ENCODE assay signal across 11 cellular contexts in genomic region chr4:142416711-142417275, GRCh38.
A peak's percentile ranks its signal among the peaks of the same experiment; 100 is the strongest.
DNase-seq lines count a peak whose midpoint lies in the region; ATAC-seq and TF ChIP-seq lines count a peak whose summit lies in the region.
"Had no signal": no experiment of that assay in that cellular context is flagged by ENCODE, and none has a peak within 500 bp of the region (broad histone marks: within the 10 kb centered on the region; RNA-seq: fewer than 3 reads in every experiment).

No MANE protein-coding gene starts in this region.

- peak overlapping the region; percentile 63 for H3K27ac ChIP-seq in A673 (ENCODE audit: low read depth, low read length, poor library complexity, severe bottlenecking)
- H3K27ac ChIP-seq: BLaER1 treated with 17β-estradiol and CSF1 and Interleukin-3, amounts not matched to agents 10 nM and 100 nM had no signal

- H3K4me3 ChIP-seq in A673 (ENCODE audit: low read depth, low read length, poor library complexity, severe bottlenecking), result no peak overlapping the region
- H3K4me3 ChIP-seq: BLaER1 treated with 17β-estradiol and CSF1 and Interleukin-3, amounts not matched to agents 10 nM and 100 nM had no signal

- H3K36me3 ChIP-seq in A673 (ENCODE audit: insufficient read depth, low read length, poor library complexity, severe bottlenecking), result no peaks in the 10 kb centered on the region
- H3K36me3 ChIP-seq: BLaER1 treated with 17β-estradiol and CSF1 and Interleukin-3, amounts not matched to agents 10 nM and 100 nM had no signal

- H3K27me3 Mint-ChIP-seq in activated T-helper 2 cell treated with anti-CD3 and anti-CD28 coated beads, Interferon-gamma antibody, Interleukin-2, Interleukin-4, amounts not matched to agents 10 μg/mL and 5 μg/mL and 100 μg/mL, durations not matched to agents 14 hours and 24 hours and 36 hours (ENCODE audit: low read depth), result no peaks in the 10 kb centered on the region
- peaks cover 4% of the 10 kb centered on the region for H3K27me3 Mint-ChIP-seq in glutamatergic neuron (ENCODE audit: unreplicated experiment)

- H3K4me1 ChIP-seq in A673 (ENCODE audit: insufficient read depth, low read length, poor library complexity, severe bottlenecking), result peaks cover 61% of the 10 kb centered on the region

- peak; percentile 55 for DNase-seq in A673 (ENCODE audit: low spot score)
- peak; percentile 25 for DNase-seq in HCEC 1CT
- DNase-seq in activated T-helper 2 cell treated with anti-CD3 and anti-CD28 coated beads, Interferon-gamma antibody, Interleukin-2, Interleukin-4, amounts not matched to agents 10 μg/mL and 5 μg/mL and 100 μg/mL, durations not matched to agents 14 hours and 24 hours and 36 hours (ENCODE audit: low spot score), result no peak
- no peak for DNase-seq in glutamatergic neuron
- DNase-seq in NCI-H146 (lab: John Stamatoyannopoulos, UW), result no peak
- no peak for DNase-seq in stimulated activated naive CD4-positive, alpha-beta T cell treated with Interleukin-2 at 50 U/mL for 16 hours (lab: John Stamatoyannopoulos, UW)
- DNase-seq in AG20443 (ENCODE audit: low spot score), result no peak
- DNase-seq: NCI-H1930 had no signal

- no peaks in the 10 kb centered on the region for H3K9me3 ChIP-seq in A673 (ENCODE audit: low read depth, low read length, poor library complexity, severe bottlenecking)

- peak overlapping the region; percentile 98 for H3K27ac Mint-ChIP-seq in activated T-helper 2 cell treated with anti-CD3 and anti-CD28 coated beads, Interferon-gamma antibody, Interleukin-2, Interleukin-4, amounts not matched to agents 10 μg/mL and 5 μg/mL and 100 μg/mL, durations not matched to agents 14 hours and 24 hours and 36 hours
- peak overlapping the region; percentile 65 for H3K27ac Mint-ChIP-seq in glutamatergic neuron (ENCODE audit: unreplicated experiment)

- H3K9me3 Mint-ChIP-seq in activated T-helper 2 cell treated with anti-CD3 and anti-CD28 coated beads, Interferon-gamma antibody, Interleukin-2, Interleukin-4, amounts not matched to agents 10 μg/mL and 5 μg/mL and 100 μg/mL, durations not matched to agents 14 hours and 24 hours and 36 hours, result peaks cover 7% of the 10 kb centered on the region
- H3K9me3 Mint-ChIP-seq in glutamatergic neuron (ENCODE audit: unreplicated experiment), result peaks cover 9% of the 10 kb centered on the region

- H3K4me1 Mint-ChIP-seq in activated T-helper 2 cell treated with anti-CD3 and anti-CD28 coated beads, Interferon-gamma antibody, Interleukin-2, Interleukin-4, amounts not matched to agents 10 μg/mL and 5 μg/mL and 100 μg/mL, durations not matched to agents 14 hours and 24 hours and 36 hours (ENCODE audit: low read depth), result peaks cover 49% of the 10 kb centered on the region
- H3K4me1 Mint-ChIP-seq in glutamatergic neuron (ENCODE audit: low read depth, unreplicated experiment), result peaks cover 68% of the 10 kb centered on the region

- H3K4me3 Mint-ChIP-seq in activated T-helper 2 cell treated with anti-CD3 and anti-CD28 coated beads, Interferon-gamma antibody, Interleukin-2, Interleukin-4, amounts not matched to agents 10 μg/mL and 5 μg/mL and 100 μg/mL, durations not matched to agents 14 hours and 24 hours and 36 hours (ENCODE audit: low read depth), result peak overlapping the region; percentile 76
- H3K4me3 Mint-ChIP-seq in glutamatergic neuron (ENCODE audit: unreplicated experiment), result no peak overlapping the region

- TF ChIP-seq CTCF in A673 (conservative IDR thresholded peaks at IDR 0.05; ENCODE audit: low read depth, low read length) (no peak), glutamatergic neuron (IDR thresholded peaks at IDR 0.05; ENCODE audit: partially characterized antibody, unreplicated experiment) (no peak)

- H3K36me3 Mint-ChIP-seq in activated T-helper 2 cell treated with anti-CD3 and anti-CD28 coated beads, Interferon-gamma antibody, Interleukin-2, Interleukin-4, amounts not matched to agents 10 μg/mL and 5 μg/mL and 100 μg/mL, durations not matched to agents 14 hours and 24 hours and 36 hours (ENCODE audit: low read depth), result peaks cover 17% of the 10 kb centered on the region
- no peaks in the 10 kb centered on the region for H3K36me3 Mint-ChIP-seq in glutamatergic neuron (ENCODE audit: unreplicated experiment)

- CTCF ChIA-PET in A673 (lab: Charles Lee), result interaction anchor here (0.5 kb wide), 1 partner anchor 8 kb away, joined by 3 read pairs; no protein-coding TSS in a partner anchor

- intact Hi-C loops in A673 (cut with micrococcal nuclease; ENCODE audit: unreplicated experiment), result no loop called here
- intact Hi-C loops in activated T-helper 2 cell treated with anti-CD3 and anti-CD28 coated beads, Interferon-gamma antibody, Interleukin-2, Interleukin-4, amounts not matched to agents 10 μg/mL and 5 μg/mL and 100 μg/mL, durations not matched to agents 14 hours and 24 hours and 36 hours (cut with micrococcal nuclease), result loop anchor here (1.0 to 5.0 kb wide), 6 partner anchors 9 to 151 kb away; no protein-coding TSS in a partner anchor

- POLR2A ChIA-PET in A673 (lab: Charles Lee; ENCODE audit: low non-redundant PET), result no interaction called here

- no TSS peak for BruUV-seq in A673 (replicated peaks; lab: Mats Ljungman, UMichigan)

- no peak for ATAC-seq in HG02759 (IDR thresholded peaks at IDR 0.05; ENCODE audit: unreplicated experiment)
- ATAC-seq: Right ventricle myocardium inferior had no signal

- H3K27me3 ChIP-seq in A673 (replicated peaks; ENCODE audit: insufficient read depth, low read depth, low read length, poor library complexity), result no peaks in the 10 kb centered on the region
- H3K27me3 ChIP-seq: BLaER1 treated with 17β-estradiol and CSF1 and Interleukin-3, amounts not matched to agents 10 nM and 100 nM had no signal

Comparison
In these comparisons a context has a peak if more than half of its experiments do, and no peak if none do; other contexts are left out.
1. DNase-seq: peak in A673 (single experiment) and HCEC 1CT (single experiment); none in activated T-helper 2 cell treated with anti-CD3 and anti-CD28 coated beads, Interferon-gamma antibody, Interleukin-2, Interleukin-4, amounts not matched to agents 10 μg/mL and 5 μg/mL and 100 μg/mL, durations not matched to agents 14 hours and 24 hours and 36 hours (single experiment), glutamatergic neuron (single experiment), NCI-H146 (single experiment), stimulated activated naive CD4-positive, alpha-beta T cell treated with Interleukin-2 at 50 U/mL for 16 hours (single experiment) and AG20443 (single experiment).